ENCODE assay signal across 1 cellular context in the genomic region with DNA sequence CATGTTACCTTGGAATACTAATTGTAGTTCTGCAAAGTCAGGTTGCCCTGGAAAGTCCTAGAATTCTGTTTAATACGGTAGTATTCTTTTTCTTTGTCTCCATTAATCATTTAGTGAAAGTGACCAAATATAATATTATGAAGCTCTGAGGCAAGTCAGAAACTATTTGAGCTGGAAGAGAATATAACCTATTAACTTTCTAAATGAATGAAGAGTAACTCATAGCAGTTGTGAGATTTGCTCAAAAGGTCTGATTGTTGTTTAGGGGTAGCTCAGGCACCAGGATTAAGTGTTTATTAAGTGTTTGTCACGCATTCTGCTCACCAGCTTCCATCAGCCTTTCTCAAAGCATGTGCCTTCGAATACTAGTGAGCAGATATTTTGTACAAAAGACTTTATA.
TF ChIP-seq lines count a peak whose summit lies in the region.

No MANE protein-coding gene starts in this region.

TF ChIP-seq in HCT116, 20 proteins besides CTCF, POLR2A, EP300 and RAD21:
- no peak for TF ChIP-seq EZH2phosphoT487 (IDR thresholded peaks at IDR 0.05; ENCODE audit: borderline replicate concordance)
- no peak for TF ChIP-seq CEBPB (IDR thresholded peaks at IDR 0.05; ENCODE audit: low read depth)
- TF ChIP-seq EGR1 (IDR thresholded peaks at IDR 0.05; ENCODE audit: low read depth) = no peak
- TF ChIP-seq, protein P1, sequence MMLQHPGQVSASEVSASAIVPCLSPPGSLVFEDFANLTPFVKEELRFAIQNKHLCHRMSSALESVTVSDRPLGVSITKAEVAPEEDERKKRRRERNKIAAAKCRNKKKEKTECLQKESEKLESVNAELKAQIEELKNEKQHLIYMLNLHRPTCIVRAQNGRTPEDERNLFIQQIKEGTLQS (IDR thresholded peaks at IDR 0.05) = no peak
- no peak for TF ChIP-seq EZH2 (IDR thresholded peaks at IDR 0.05)
